In the genomic region with DNA sequence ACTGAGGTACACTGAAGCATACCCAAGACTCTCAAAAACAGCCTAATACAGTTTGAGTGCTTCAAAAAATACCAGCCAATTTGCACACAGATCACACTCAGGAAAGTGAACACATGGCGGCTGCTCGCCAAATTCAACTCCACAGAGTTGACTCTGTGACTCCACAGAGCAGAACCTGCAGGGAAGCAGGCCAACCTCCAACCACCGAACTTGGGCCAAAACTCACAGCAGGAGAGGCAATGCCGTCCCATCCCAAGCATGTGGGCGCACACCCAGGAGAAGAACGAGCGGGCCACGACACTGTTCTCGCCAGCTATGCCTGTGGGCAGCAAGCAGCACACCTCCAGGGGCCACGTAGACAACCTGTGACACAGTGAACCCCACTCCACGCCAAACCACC, we compare ENCODE assay signal across 2 cellular contexts.
TF ChIP-seq lines count a peak whose summit lies in the region.

No MANE protein-coding gene starts in this region.

TF ChIP-seq in IMR-90, 13 proteins besides CTCF, POLR2A, EP300 and RAD21:
- TF ChIP-seq CEBPB (IDR thresholded peaks at IDR 0.05; ENCODE audit: low read depth, low read length) (no peak), NFE2L2 (IDR thresholded peaks at IDR 0.05; ENCODE audit: low read depth, low read length) (no peak), RCOR1 (IDR thresholded peaks at IDR 0.05; ENCODE audit: insufficient replicate concordance, low read length) (no peak), FOS (IDR thresholded peaks at IDR 0.05; ENCODE audit: low read depth, low read length) (no peak), MAFK (IDR thresholded peaks at IDR 0.05; ENCODE audit: low read depth, low read length) (no peak), RFX5 (IDR thresholded peaks at IDR 0.05; ENCODE audit: low read depth, low read length) (no peak), MXI1 (IDR thresholded peaks at IDR 0.05; ENCODE audit: borderline replicate concordance, low read depth, low read length) (no peak), SMC3 (IDR thresholded peaks at IDR 0.05; ENCODE audit: low read depth, low read length) (no peak), CHD1 (IDR thresholded peaks at IDR 0.05; ENCODE audit: low read depth, low read length) (no peak), BHLHE40 (IDR thresholded peaks at IDR 0.05; ENCODE audit: low read depth, low read length) (no peak), USF2 (IDR thresholded peaks at IDR 0.05; ENCODE audit: low read depth, low read length) (no peak), MAZ (IDR thresholded peaks at IDR 0.05; ENCODE audit: borderline replicate concordance, low read depth, low read length) (no peak)
- TF ChIP-seq, protein P1, sequence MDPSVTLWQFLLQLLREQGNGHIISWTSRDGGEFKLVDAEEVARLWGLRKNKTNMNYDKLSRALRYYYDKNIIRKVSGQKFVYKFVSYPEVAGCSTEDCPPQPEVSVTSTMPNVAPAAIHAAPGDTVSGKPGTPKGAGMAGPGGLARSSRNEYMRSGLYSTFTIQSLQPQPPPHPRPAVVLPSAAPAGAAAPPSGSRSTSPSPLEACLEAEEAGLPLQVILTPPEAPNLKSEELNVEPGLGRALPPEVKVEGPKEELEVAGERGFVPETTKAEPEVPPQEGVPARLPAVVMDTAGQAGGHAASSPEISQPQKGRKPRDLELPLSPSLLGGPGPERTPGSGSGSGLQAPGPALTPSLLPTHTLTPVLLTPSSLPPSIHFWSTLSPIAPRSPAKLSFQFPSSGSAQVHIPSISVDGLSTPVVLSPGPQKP (IDR thresholded peaks at IDR 0.05; ENCODE audit: borderline replicate concordance, low read depth, low read length): no peak

TF ChIP-seq in GM23338, 12 proteins besides CTCF, POLR2A, EP300 and RAD21:
- TF ChIP-seq JUNB (IDR thresholded peaks at IDR 0.05; ENCODE audit: unreplicated experiment) (no peak), NANOG (IDR thresholded peaks at IDR 0.05; ENCODE audit: borderline replicate concordance) (no peak), CREB1 (CRISPR knock-in tag; IDR thresholded peaks at IDR 0.05; ENCODE audit: low read depth) (no peak)
